In the genomic region with DNA sequence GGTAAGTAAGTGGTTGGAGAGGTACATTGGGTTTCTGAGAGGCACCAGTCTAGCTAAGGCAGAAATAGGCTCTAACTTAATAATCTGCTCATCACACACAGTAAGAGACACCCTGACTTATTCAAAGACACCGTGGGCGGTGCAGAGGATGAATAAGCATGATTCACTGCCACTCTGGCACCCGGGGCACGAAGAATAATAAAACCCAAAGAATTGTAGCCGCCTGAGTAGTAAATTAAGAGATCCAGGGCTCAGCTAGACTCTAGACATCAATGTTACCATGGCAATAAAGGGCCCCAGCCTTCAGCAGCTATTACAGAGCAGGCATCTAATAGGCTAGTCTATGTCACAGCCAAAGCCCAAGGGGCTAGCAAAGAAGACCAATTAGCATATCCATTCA, we compare ENCODE assay signal across 13 cellular contexts. TPM values are rescaled to one million over a fixed set of nuclear protein-coding genes. Genes with fewer than 3 reads are reported as not detected.
A peak's percentile ranks its signal among the peaks of the same experiment; 100 is the strongest.
DNase-seq lines count a peak whose midpoint lies in the region; TF ChIP-seq lines count a peak whose summit lies in the region.
"Had no signal": no experiment of that assay in that cellular context is flagged by ENCODE, and none has a peak within 500 bp of the region (broad histone marks: within the 10 kb centered on the region; RNA-seq: fewer than 3 reads in every experiment).

No MANE protein-coding gene starts in this region.

- no peaks in the 10 kb centered on the region for H3K9me3 ChIP-seq in SK-N-SH

- no peaks in the 10 kb centered on the region for H3K36me3 ChIP-seq in brain microvascular endothelial cell (replicated peaks)
- H3K36me3 ChIP-seq in SK-N-SH (replicated peaks in 1 of 2; ENCODE audit: control insufficient read depth in 1 of 2, insufficient read depth in 2 of 2, low read length in 1 of 2): no peaks in the 10 kb centered on the region

- no peaks in the 10 kb centered on the region for H3K9me2 ChIP-seq in SK-N-SH

- no peak for TF ChIP-seq EP300 in SK-N-SH (IDR thresholded peaks at IDR 0.05; ENCODE audit: borderline replicate concordance in 1 of 2, low read depth in 1 of 2, low read length in 1 of 2)

- H2AFZ ChIP-seq in SK-N-SH (ENCODE audit: low read depth): no peak overlapping the region

- peak; percentile 66 for DNase-seq in DMS 273 (lab: John Stamatoyannopoulos, UW; ENCODE audit: unreplicated experiment)
- no peak for DNase-seq in DMS 273 treated with DMSO at 0.1 percent for 48 hours (lab: John Stamatoyannopoulos, UW)
- peak; percentile 94 for DNase-seq in NCI-H1436 (lab: John Stamatoyannopoulos, UW)
- DNase-seq in brain microvascular endothelial cell: peak; percentile 52
- DNase-seq in stimulated activated CD4-positive, alpha-beta T cell treated with anti-CD3 and anti-CD28 coated beads, Interleukin-12 subunit alpha, Interleukin-12 subunit beta, amount 100 ng/mL, for 48 hours (ENCODE audit: low read depth in 2 of 3, low spot score in 1 of 3): peak; percentile 8 to 30 (median 26)
- no peak for DNase-seq in KG1 (lab: John Stamatoyannopoulos, UW)
- no peak for DNase-seq in SK-N-SH
- no peak for DNase-seq in NCI-H446 treated with DMSO at 0.1 percent for 48 hours (lab: John Stamatoyannopoulos, UW)
- DNase-seq: naive thymus-derived CD4-positive, alpha-beta T cell; SHP77 had no signal

- no peak for TF ChIP-seq RAD21 in SK-N-SH (IDR thresholded peaks at IDR 0.05; ENCODE audit: low read length)

- no peak for TF ChIP-seq CTCF in brain microvascular endothelial cell (IDR thresholded peaks at IDR 0.05; ENCODE audit: low read depth, low read length, missing control alignments)
- no peak for TF ChIP-seq CTCF in SK-N-SH (IDR thresholded peaks at IDR 0.05)

- H3K27ac ChIP-seq in brain microvascular endothelial cell: no peak overlapping the region
- H3K27ac ChIP-seq in SK-N-SH (ENCODE audit: low read depth in 2 of 2, low read length in 1 of 2): no peak overlapping the region
- H3K27ac ChIP-seq: 22Rv1 had no signal

- no peaks in the 10 kb centered on the region for H3K27me3 ChIP-seq in brain microvascular endothelial cell (replicated peaks)
- H3K27me3 ChIP-seq in SK-N-SH (ENCODE audit: insufficient read depth): peaks cover 18% of the 10 kb centered on the region; the same call in 1 of the 2 replicates

- 2% methylated on average over 5 of the region's 5 CpGs for WGBS in SK-N-SH (ENCODE audit: low lambda C conversion rate)

- in situ Hi-C loops in brain microvascular endothelial cell (cut with HindIII; ENCODE audit: low pct_ligation_motif_present, low sequenced_read_pairs): no loop called here

- H3K4me1 ChIP-seq in SK-N-SH (ENCODE audit: control insufficient read depth in 1 of 2, insufficient read depth in 2 of 2, low read depth in 1 of 2, low read length in 1 of 2): no peaks in the 10 kb centered on the region

- no peaks in the 10 kb centered on the region for H3K79me2 ChIP-seq in SK-N-SH (ENCODE audit: insufficient read depth)

- H3K9ac ChIP-seq in SK-N-SH: no peak overlapping the region

- POLR2A ChIA-PET in SK-N-SH (lab: Yijun Ruan, JAX): no interaction called here

- no peak overlapping the region for H3K4me3 ChIP-seq in brain microvascular endothelial cell (ENCODE audit: low read depth, low read length)
- no peak overlapping the region for H3K4me3 ChIP-seq in SK-N-SH (ENCODE audit: low read depth in 2 of 2, low read length in 1 of 2)
- H3K4me3 ChIP-seq: GM12878 had no signal

- H3F3A ChIP-seq in SK-N-SH (replicated peaks; ENCODE audit: insufficient read depth): no peaks in the 10 kb centered on the region

- no peaks in the 10 kb centered on the region for H4K20me1 ChIP-seq in SK-N-SH (ENCODE audit: insufficient read depth)

- CTCF ChIA-PET in SK-N-SH (lab: Yijun Ruan, JAX): no interaction called here

- no peak overlapping the region for H3K4me2 ChIP-seq in SK-N-SH

TF ChIP-seq in SK-N-SH, 30 proteins besides CTCF, POLR2A, EP300 and RAD21:
- TF ChIP-seq SMC3 (IDR thresholded peaks at IDR 0.05; ENCODE audit: low read depth, low read length): no peak
- TF ChIP-seq, protein P1, sequence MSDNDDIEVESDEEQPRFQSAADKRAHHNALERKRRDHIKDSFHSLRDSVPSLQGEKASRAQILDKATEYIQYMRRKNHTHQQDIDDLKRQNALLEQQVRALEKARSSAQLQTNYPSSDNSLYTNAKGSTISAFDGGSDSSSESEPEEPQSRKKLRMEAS (IDR thresholded peaks at IDR 0.05; ENCODE audit: low read depth): no peak
- no peak for TF ChIP-seq RCOR1 (IDR thresholded peaks at IDR 0.05; ENCODE audit: low read length)
- TF ChIP-seq, protein P2, sequence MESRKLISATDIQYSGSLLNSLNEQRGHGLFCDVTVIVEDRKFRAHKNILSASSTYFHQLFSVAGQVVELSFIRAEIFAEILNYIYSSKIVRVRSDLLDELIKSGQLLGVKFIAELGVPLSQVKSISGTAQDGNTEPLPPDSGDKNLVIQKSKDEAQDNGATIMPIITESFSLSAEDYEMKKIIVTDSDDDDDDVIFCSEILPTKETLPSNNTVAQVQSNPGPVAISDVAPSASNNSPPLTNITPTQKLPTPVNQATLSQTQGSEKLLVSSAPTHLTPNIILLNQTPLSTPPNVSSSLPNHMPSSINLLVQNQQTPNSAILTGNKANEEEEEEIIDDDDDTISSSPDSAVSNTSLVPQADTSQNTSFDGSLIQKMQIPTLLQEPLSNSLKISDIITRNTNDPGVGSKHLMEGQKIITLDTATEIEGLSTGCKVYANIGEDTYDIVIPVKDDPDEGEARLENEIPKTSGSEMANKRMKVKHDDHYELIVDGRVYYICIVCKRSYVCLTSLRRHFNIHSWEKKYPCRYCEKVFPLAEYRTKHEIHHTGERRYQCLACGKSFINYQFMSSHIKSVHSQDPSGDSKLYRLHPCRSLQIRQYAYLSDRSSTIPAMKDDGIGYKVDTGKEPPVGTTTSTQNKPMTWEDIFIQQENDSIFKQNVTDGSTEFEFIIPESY (IDR thresholded peaks at IDR 0.05; ENCODE audit: borderline replicate concordance, low read depth): no peak
- TF ChIP-seq TCF12 (IDR thresholded peaks at IDR 0.05): no peak
- TF ChIP-seq NRF1 (IDR thresholded peaks at IDR 0.05; ENCODE audit: low read depth, low read length): no peak
- no peak for TF ChIP-seq YY1 (IDR thresholded peaks at IDR 0.05; ENCODE audit: low read depth)
- TF ChIP-seq, protein P3, sequence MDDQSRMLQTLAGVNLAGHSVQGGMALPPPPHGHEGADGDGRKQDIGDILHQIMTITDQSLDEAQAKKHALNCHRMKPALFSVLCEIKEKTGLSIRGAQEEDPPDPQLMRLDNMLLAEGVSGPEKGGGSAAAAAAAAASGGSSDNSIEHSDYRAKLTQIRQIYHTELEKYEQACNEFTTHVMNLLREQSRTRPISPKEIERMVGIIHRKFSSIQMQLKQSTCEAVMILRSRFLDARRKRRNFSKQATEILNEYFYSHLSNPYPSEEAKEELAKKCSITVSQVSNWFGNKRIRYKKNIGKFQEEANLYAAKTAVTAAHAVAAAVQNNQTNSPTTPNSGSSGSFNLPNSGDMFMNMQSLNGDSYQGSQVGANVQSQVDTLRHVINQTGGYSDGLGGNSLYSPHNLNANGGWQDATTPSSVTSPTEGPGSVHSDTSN (IDR thresholded peaks at IDR 0.05): no peak

RNA-seq across cellular contexts. Expression of a gene that starts 3.2 kb away (rescaled TPM):
- not detected in 2 replicates for polyA plus RNA-seq in SK-N-SH (2012; rRNA removed)
- polyA plus RNA-seq in SK-N-SH (2012; cell fraction: cytosol; rRNA removed): not detected in 2 replicates
- polyA plus RNA-seq in SK-N-SH (2012; cell fraction: nucleus; rRNA removed): not detected in 2 replicates
- polyA plus RNA-seq: adipose tissue; GM12878; naive thymus-derived CD4-positive, alpha-beta T cell had no signal

RNA-seq across cellular contexts. Expression of a gene that starts 47.4 kb away (rescaled TPM):
- polyA plus RNA-seq in SK-N-SH (2012; rRNA removed): 0.03 and 0.08 TPM in 2 replicates
- polyA plus RNA-seq in SK-N-SH (2012; cell fraction: cytosol; rRNA removed): 0.03 and 0.05 TPM in 2 replicates
- polyA plus RNA-seq in SK-N-SH (2012; cell fraction: nucleus; rRNA removed): 0.02 TPM in 1 of 2 replicates, not detected in the other

Comparison
In these comparisons a context has a peak if more than half of its experiments do, and no peak if none do; other contexts are left out.
1. DNase-seq: peak in DMS 273 (single experiment), NCI-H1436 (single experiment), brain microvascular endothelial cell (single experiment) and stimulated activated CD4-positive, alpha-beta T cell treated with anti-CD3 and anti-CD28 coated beads, Interleukin-12 subunit alpha, Interleukin-12 subunit beta, amount 100 ng/mL, for 48 hours (3 of 3); none in DMS 273 treated with DMSO at 0.1 percent for 48 hours (single experiment), KG1 (single experiment), SK-N-SH (single experiment) and NCI-H446 treated with DMSO at 0.1 percent for 48 hours (single experiment).